In the genomic region with DNA sequence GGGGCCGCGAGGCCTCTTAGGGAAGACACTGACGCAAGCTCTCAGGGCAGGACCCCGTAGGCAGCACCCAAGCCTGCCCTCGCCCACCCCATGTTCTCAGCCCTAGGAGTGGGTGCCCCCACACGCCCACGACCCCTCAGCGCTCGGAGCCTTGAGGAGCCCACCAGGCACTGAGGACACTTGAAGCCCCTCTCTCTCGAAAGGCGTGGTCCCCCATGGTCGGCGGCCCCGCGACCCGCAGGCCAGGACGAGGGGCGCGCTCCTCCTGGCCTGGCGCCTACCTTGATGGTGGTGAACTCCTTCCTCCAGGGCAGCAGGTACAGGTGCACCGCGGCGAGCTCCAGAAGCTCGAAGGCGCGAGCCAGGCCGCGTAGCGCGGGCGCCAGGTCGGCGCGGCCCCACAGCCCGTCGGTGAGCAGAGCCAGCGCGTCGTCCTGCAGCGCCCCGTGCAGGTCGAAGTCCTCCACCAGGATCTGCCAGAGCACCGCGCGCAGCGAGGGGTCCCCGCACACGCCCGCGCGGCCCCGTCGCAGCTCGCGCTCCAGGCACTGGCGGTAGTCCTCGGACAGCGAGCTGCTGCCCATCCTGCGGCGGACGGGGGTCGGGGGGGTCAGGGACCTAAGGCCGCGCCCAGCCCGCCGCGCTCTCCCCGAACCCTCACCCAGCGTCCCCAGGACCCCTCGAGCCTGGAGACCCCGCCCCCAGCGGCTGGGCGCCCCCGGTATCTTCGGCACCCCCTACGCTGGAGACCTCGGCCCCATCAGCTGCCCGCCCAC, we compare ENCODE assay signal across 8 cellular contexts. TPM values are rescaled to one million over a fixed set of nuclear protein-coding genes. Genes with fewer than 3 reads are reported as not detected.
DNase-seq lines count a peak whose midpoint lies in the region; ATAC-seq, FAIRE-seq and TF ChIP-seq lines count a peak whose summit lies in the region.

No MANE protein-coding gene starts in this region.

- no peaks in the 10 kb centered on the region for H3K9me3 Mint-ChIP-seq in activated CD8-positive, alpha-beta T cell treated with anti-CD3 and anti-CD28 coated beads for 36 hours
- no peaks in the 10 kb centered on the region for H3K9me3 Mint-ChIP-seq in endothelial cell (ENCODE audit: unreplicated experiment)

- H3K27ac ChIP-seq in A549 (peak overlapping the region; percentile 82 to 92), upper lobe of left lung (peak overlapping the region; percentile 83 to 95 (median 90))

- intact Hi-C loops in activated CD8-positive, alpha-beta T cell treated with anti-CD3 and anti-CD28 coated beads for 36 hours (cut with micrococcal nuclease): loop anchor here (10.0 kb wide), 1 partner anchor 94 kb away; no protein-coding TSS in a partner anchor

- TF ChIP-seq POLR2A in A549 (IDR thresholded peaks at IDR 0.05; ENCODE audit: low read length) (no peak), NB4 (IDR thresholded peaks at IDR 0.05; ENCODE audit: extremely low read depth, insufficient read length) (no peak), upper lobe of left lung (IDR thresholded peaks at IDR 0.05) (no peak)

- TF ChIP-seq EP300 in A549 (IDR thresholded peaks at IDR 0.05) (no peak), upper lobe of left lung (IDR thresholded peaks at IDR 0.05) (no peak)

- H3K27ac Mint-ChIP-seq in activated CD8-positive, alpha-beta T cell treated with anti-CD3 and anti-CD28 coated beads for 36 hours: peak overlapping the region; percentile 25
- H3K27ac Mint-ChIP-seq in endothelial cell (ENCODE audit: unreplicated experiment): no peak overlapping the region

- H3K4me3 ChIP-seq in A549 (peak overlapping the region; percentile 69), NB4 (ENCODE audit: low read depth, low read length) (peak overlapping the region; percentile 49), mucosa of stomach (ENCODE audit: low read length) (peak overlapping the region; percentile 74), upper lobe of left lung (peak overlapping the region; percentile 74 to 90 (median 83))

- peak; percentile 54 to 60 for ATAC-seq in A549
- ATAC-seq in activated CD8-positive, alpha-beta T cell treated with anti-CD3 and anti-CD28 coated beads for 36 hours: peak; percentile 29
- peak; percentile 43 to 49 for ATAC-seq in upper lobe of left lung (ENCODE audit: low FRiP score in 2 of 2)

- DNase-seq in A549 (ENCODE audit: low read depth in 1 of 2, low spot score in 1 of 2): peak; percentile 60 to 72
- peak; percentile 60 for DNase-seq in NB4 (ENCODE audit: low read depth)
- peak; percentile 73 for DNase-seq in activated CD8-positive, alpha-beta T cell treated with anti-CD3 and anti-CD28 coated beads for 36 hours
- DNase-seq in endothelial cell (ENCODE audit: low spot score): peak; percentile 60
- DNase-seq in upper lobe of left lung: peak; percentile 80 to 92
- DNase-seq in HTR-8/SVneo (ENCODE audit: insufficient read length, low spot score): no peak

- H3K4me2 ChIP-seq in A549: peak overlapping the region; percentile 98

- H3K4me1 Mint-ChIP-seq in activated CD8-positive, alpha-beta T cell treated with anti-CD3 and anti-CD28 coated beads for 36 hours (ENCODE audit: low read depth): peaks cover 23% of the 10 kb centered on the region
- no peaks in the 10 kb centered on the region for H3K4me1 Mint-ChIP-seq in endothelial cell (ENCODE audit: unreplicated experiment)

- no peak for TF ChIP-seq CTCF in A549 (IDR thresholded peaks at IDR 0.05)
- TF ChIP-seq CTCF in GM12873 (IDR thresholded peaks at IDR 0.05; ENCODE audit: insufficient read depth, low read depth, low read length, missing control alignments): peak; percentile 54
- no peak for TF ChIP-seq CTCF in NB4 (IDR thresholded peaks at IDR 0.05; ENCODE audit: low read depth, low read length)
- peak; percentile 24 for TF ChIP-seq CTCF in activated CD8-positive, alpha-beta T cell treated with anti-CD3 and anti-CD28 coated beads for 36 hours (IDR thresholded peaks at IDR 0.05)
- TF ChIP-seq CTCF in endothelial cell (IDR thresholded peaks at IDR 0.05; ENCODE audit: unreplicated experiment): no peak
- TF ChIP-seq CTCF in upper lobe of left lung (IDR thresholded peaks at IDR 0.05): peak in 1 of 6 experiments; percentile 41

- no peaks in the 10 kb centered on the region for H3K9me3 ChIP-seq in A549
- no peaks in the 10 kb centered on the region for H3K9me3 ChIP-seq in mucosa of stomach (ENCODE audit: control insufficient read depth, low read length)
- H3K9me3 ChIP-seq in upper lobe of left lung: no peaks in the 10 kb centered on the region

- H3K36me3 ChIP-seq in mucosa of stomach (ENCODE audit: control insufficient read depth, insufficient read depth, low read length) (peaks cover 2% of the 10 kb centered on the region), upper lobe of left lung (peaks cover 0 to 24% (median 14%) of the 10 kb centered on the region in 4 donors)

- CTCF ChIA-PET in A549 (lab: Yijun Ruan, JAX): interaction anchor here (0.6 to 4.3 kb wide), 41 partner anchors 9 to 249 kb away, joined by 3 to 33 read pairs (median 6); partner anchors contain the start of genes CDK10, CPNE7 and SPIRE2
- CTCF ChIA-PET in activated CD8-positive, alpha-beta T cell treated with anti-CD3 and anti-CD28 coated beads for 36 hours (lab: Charles Lee): interaction anchor here (0.7 to 3.4 kb wide), 42 partner anchors 9 to 373 kb away, joined by 3 to 28 read pairs (median 4); partner anchors contain the start of genes CDK10, CHMP1A, CPNE7 and SPATA33

- H3K27me3 ChIP-seq in mucosa of stomach (ENCODE audit: control insufficient read depth, insufficient read depth, low read length): no peaks in the 10 kb centered on the region
- H3K27me3 ChIP-seq in upper lobe of left lung: no peaks in the 10 kb centered on the region

- peaks cover 12% of the 10 kb centered on the region for H3K4me1 ChIP-seq in A549
- H3K4me1 ChIP-seq in mucosa of stomach (ENCODE audit: control insufficient read depth, insufficient read depth, low read length): peaks cover 19% of the 10 kb centered on the region
- H3K4me1 ChIP-seq in upper lobe of left lung: peaks cover 15 to 38% (median 23%) of the 10 kb centered on the region in 4 donors

- no peaks in the 10 kb centered on the region for H3K27me3 Mint-ChIP-seq in activated CD8-positive, alpha-beta T cell treated with anti-CD3 and anti-CD28 coated beads for 36 hours
- H3K27me3 Mint-ChIP-seq in endothelial cell (ENCODE audit: unreplicated experiment): peaks cover 15% of the 10 kb centered on the region

- POLR2A ChIA-PET in A549 (lab: Yijun Ruan, JAX): interaction anchor here (0.7 to 2.6 kb wide), 5 partner anchors 11 to 162 kb away, joined by 3 to 24 read pairs (median 4); partner anchors contain the start of genes CDK10, CHMP1A and SPATA33
- POLR2A ChIA-PET in activated CD8-positive, alpha-beta T cell treated with anti-CD3 and anti-CD28 coated beads for 36 hours (lab: Charles Lee): interaction anchor here (1.2 to 3.6 kb wide), 11 partner anchors 8 to 172 kb away, joined by 3 to 21 read pairs (median 6); partner anchors contain the start of genes CDK10, CHMP1A, SPATA33 and TCF25

- peak overlapping the region; percentile 70 for H3K9ac ChIP-seq in mucosa of stomach (ENCODE audit: low read length)

- FAIRE-seq in A549 (lab: Jason Lieb, UNC): no peak
- FAIRE-seq in HTR-8/SVneo (lab: Jason Lieb, UNC): no peak

- H3K36me3 Mint-ChIP-seq in activated CD8-positive, alpha-beta T cell treated with anti-CD3 and anti-CD28 coated beads for 36 hours (ENCODE audit: low read depth): peaks cover under 1% of the 10 kb centered on the region
- H3K36me3 Mint-ChIP-seq in endothelial cell (ENCODE audit: low read depth, unreplicated experiment): peaks cover 6% of the 10 kb centered on the region

- 5% methylated on average over 31 of the region's 78 CpGs for WGBS in A549 (ENCODE audit: missing lambda C conversion rate)
- WGBS in upper lobe of left lung, 2 donors: 1 to 7% methylated on average over 3 to 28 of the region's 78 CpGs

- no peak for TF ChIP-seq RAD21 in A549 (conservative IDR thresholded peaks at IDR 0.05 in 1 of 2, IDR thresholded peaks at IDR 0.05 in 1 of 2)

- peak overlapping the region; percentile 67 for H3K4me3 Mint-ChIP-seq in activated CD8-positive, alpha-beta T cell treated with anti-CD3 and anti-CD28 coated beads for 36 hours
- H3K4me3 Mint-ChIP-seq in endothelial cell (ENCODE audit: unreplicated experiment): peak overlapping the region; percentile 25

RNA-seq across cellular contexts. Expression of gene SPATA2L, which starts 0.7 kb away (rescaled TPM):
- 3.5 and 3.6 TPM in 2 replicates for polyA plus RNA-seq in A549 (2011; rRNA removed)
- 9.1 and 12.3 TPM in 2 replicates for polyA plus RNA-seq in A549 (2012; cell fraction: cytosol; rRNA removed)
- 16.2 and 21.7 TPM in 2 replicates for polyA plus RNA-seq in A549 (2012; cell fraction: nucleus; rRNA removed)
- 4.7 to 5.2 TPM (median 4.9 TPM) in 3 replicates for polyA plus RNA-seq in A549 (2017; fragmentation: RNase III; extraction: RNeasy Plus Mini Kit Qiagen cat#74134 plus additional on column Dnase treatment)
- polyA minus RNA-seq in A549 (2011; rRNA and poly(A)+ RNA removed): 3.0 and 3.7 TPM in 2 replicates
- 1 to 10 TPM; 2.6 to 3.3 TPM for total RNA-seq in activated CD8-positive, alpha-beta T cell treated with anti-CD3 and anti-CD28 coated beads for 36 hours
- 7.5 TPM for total RNA-seq in endothelial cell (ENCODE audit: unreplicated experiment)
- total RNA-seq in upper lobe of left lung: 10 to 100 TPM; 11.5 to 49.3 (median 26.5) TPM

RNA-seq across cellular contexts. Expression of gene CDK10, which starts 14.3 kb away (rescaled TPM):
- 35.9 and 40.2 TPM in 2 replicates for polyA plus RNA-seq in A549 (2011; rRNA removed)
- polyA plus RNA-seq in A549 (2012; cell fraction: cytosol; rRNA removed): 47.9 and 59.3 TPM in 2 replicates
- polyA plus RNA-seq in A549 (2012; cell fraction: nucleus; rRNA removed): 316 and 339 TPM in 2 replicates
- 52.9 to 99.8 TPM (median 55.3 TPM) in 3 replicates for polyA plus RNA-seq in A549 (2017; fragmentation: RNase III; extraction: RNeasy Plus Mini Kit Qiagen cat#74134 plus additional on column Dnase treatment)
- polyA minus RNA-seq in A549 (2011; rRNA and poly(A)+ RNA removed): 31.9 and 35.3 TPM in 2 replicates
- total RNA-seq in activated CD8-positive, alpha-beta T cell treated with anti-CD3 and anti-CD28 coated beads for 36 hours: 10 to 100 TPM; 85.8 to 98.6 TPM
- total RNA-seq in endothelial cell (ENCODE audit: unreplicated experiment): 83.2 TPM
- total RNA-seq in upper lobe of left lung: 100 to 1,000 TPM in 2 of 6 donors, 10 to 100 TPM in 4; 38.4 to 197 (median 85.3) TPM

RNA-seq across cellular contexts. Expression of gene VPS9D1, which starts 19.9 kb away (rescaled TPM):
- polyA plus RNA-seq in A549 (2011; rRNA removed) (2.1 and 2.7 TPM in 2 replicates), A549 (2017; fragmentation: RNase III; extraction: RNeasy Plus Mini Kit Qiagen cat#74134 plus additional on column Dnase treatment) (3.0 to 5.8 TPM (median 5.4 TPM) in 3 replicates)
- 3.1 and 4.3 TPM in 2 replicates for polyA plus RNA-seq in A549 (2012; cell fraction: cytosol; rRNA removed)
- polyA plus RNA-seq in A549 (2012; cell fraction: nucleus; rRNA removed): 18.7 and 21.0 TPM in 2 replicates
- polyA minus RNA-seq in A549 (2011; rRNA and poly(A)+ RNA removed): 1.5 and 2.4 TPM in 2 replicates
- 1 to 10 TPM; 1.5 to 1.6 TPM for total RNA-seq in activated CD8-positive, alpha-beta T cell treated with anti-CD3 and anti-CD28 coated beads for 36 hours
- total RNA-seq in endothelial cell (ENCODE audit: unreplicated experiment) (12.2 TPM), upper lobe of left lung (10 to 100 TPM in 5 of 6 donors, 1 to 10 TPM in 1; 7.4 to 45.1 (median 20.2) TPM)

RNA-seq across cellular contexts. Expression of gene ZNF276, which starts 20.5 kb away (rescaled TPM):
- 6.5 and 7.5 TPM in 2 replicates for polyA plus RNA-seq in A549 (2011; rRNA removed)
- polyA plus RNA-seq in A549 (2012; cell fraction: cytosol; rRNA removed): 16.8 and 18.4 TPM in 2 replicates
- 71.3 and 108 TPM in 2 replicates for polyA plus RNA-seq in A549 (2012; cell fraction: nucleus; rRNA removed)
- 14.0 to 15.4 TPM (median 15.1 TPM) in 3 replicates for polyA plus RNA-seq in A549 (2017; fragmentation: RNase III; extraction: RNeasy Plus Mini Kit Qiagen cat#74134 plus additional on column Dnase treatment)
- 10.0 and 10.3 TPM in 2 replicates for polyA minus RNA-seq in A549 (2011; rRNA and poly(A)+ RNA removed)
- 10 to 100 TPM; 24.6 to 27.9 TPM for total RNA-seq in activated CD8-positive, alpha-beta T cell treated with anti-CD3 and anti-CD28 coated beads for 36 hours
- total RNA-seq in endothelial cell (ENCODE audit: unreplicated experiment): 25.4 TPM
- 100 to 1,000 TPM in 1 of 6 donors, 10 to 100 TPM in 5; 28.6 to 172 (median 39.0) TPM for total RNA-seq in upper lobe of left lung

RNA-seq across cellular contexts. Expression of gene SPATA33, which starts 43.2 kb away (rescaled TPM):
- 5.5 and 6.1 TPM in 2 replicates for polyA plus RNA-seq in A549 (2011; rRNA removed)
- 6.2 and 7.7 TPM in 2 replicates for polyA plus RNA-seq in A549 (2012; cell fraction: cytosol; rRNA removed)
- polyA plus RNA-seq in A549 (2012; cell fraction: nucleus; rRNA removed): 11.5 and 13.2 TPM in 2 replicates
- 11.5 to 12.6 TPM (median 12.1 TPM) in 3 replicates for polyA plus RNA-seq in A549 (2017; fragmentation: RNase III; extraction: RNeasy Plus Mini Kit Qiagen cat#74134 plus additional on column Dnase treatment)
- 3.9 and 6.2 TPM in 2 replicates for polyA minus RNA-seq in A549 (2011; rRNA and poly(A)+ RNA removed)
- 1 to 10 TPM; 6.3 to 7.1 TPM for total RNA-seq in activated CD8-positive, alpha-beta T cell treated with anti-CD3 and anti-CD28 coated beads for 36 hours
- 13.8 TPM for total RNA-seq in endothelial cell (ENCODE audit: unreplicated experiment)
- 10 to 100 TPM in 3 of 6 donors, 1 to 10 TPM in 3; 5.8 to 22.0 (median 8.8) TPM for total RNA-seq in upper lobe of left lung

Comparison
In these comparisons a context has a peak if more than half of its experiments do, and no peak if none do; other contexts are left out.
1. CTCF ChIP-seq: peak in GM12873 (single experiment) and activated CD8-positive, alpha-beta T cell treated with anti-CD3 and anti-CD28 coated beads for 36 hours (single experiment); none in A549 (single experiment), NB4 (single experiment) and endothelial cell (single experiment).
2. Peak in every context shown above with its lines, with median percentiles within 50 percentile points of each other: ATAC-seq and H3K4me3 ChIP-seq.